ENCODE assay signal across 8 cellular contexts in genomic region chr21:45129231-45129923, GRCh38. TPM values are rescaled to one million over a fixed set of nuclear protein-coding genes. Genes with fewer than 3 reads are reported as not detected.
A peak's percentile ranks its signal among the peaks of the same experiment; 100 is the strongest.
DNase-seq lines count a peak whose midpoint lies in the region; ATAC-seq and TF ChIP-seq lines count a peak whose summit lies in the region.

No MANE protein-coding gene starts in this region.

- H3K36me3 ChIP-seq in HEK293 (ENCODE audit: control insufficient read depth in 2 of 2, insufficient read depth in 1 of 2, low read length in 2 of 2) (no peaks in the 10 kb centered on the region), adrenal gland (replicated peaks in 1 of 2) (no peaks in the 10 kb centered on the region), right atrium auricular region (no peaks in the 10 kb centered on the region)

- H3K4me1 Mint-ChIP-seq in stimulated activated naive B cell treated with anti-CD40 and anti-IgM and Interleukin-4, amounts not matched to agents 10 μg/mL and 1 μg/mL and 100 μg/mL, for 72 hours = peaks cover 66 to 86% of the 10 kb centered on the region in 2 donors
- peaks cover 20% of the 10 kb centered on the region for H3K4me1 Mint-ChIP-seq in activated CD8-positive, alpha-beta memory T cell treated with anti-CD3 and anti-CD28 coated beads, Interleukin-2, amount 10 ng/mL, durations not matched to agents 7 days and 5 days

- no peak overlapping the region for H3K27ac ChIP-seq in HEK293 (ENCODE audit: extremely low read depth, low read depth, low read length)
- peak overlapping the region; percentile 42 to 90 (median 81) for H3K27ac ChIP-seq in adrenal gland
- H3K27ac ChIP-seq in right atrium auricular region = peak overlapping the region; percentile 77 to 78

- WGBS in adrenal gland, 4 donors = 62 to 71% (median 68%) methylated on average over 19 of the region's 19 CpGs

- H3K9me3 Mint-ChIP-seq in stimulated activated naive B cell treated with anti-CD40 and anti-IgM and Interleukin-4, amounts not matched to agents 10 μg/mL and 1 μg/mL and 100 μg/mL, for 72 hours = no peaks in the 10 kb centered on the region
- no peaks in the 10 kb centered on the region for H3K9me3 Mint-ChIP-seq in activated CD8-positive, alpha-beta memory T cell treated with anti-CD3 and anti-CD28 coated beads, Interleukin-2, amount 10 ng/mL, durations not matched to agents 7 days and 5 days (ENCODE audit: low read depth)

- H3K4me3 ChIP-seq in HEK293 (ENCODE audit: low read depth, low read length) (no peak overlapping the region), adrenal gland (no peak overlapping the region), right atrium auricular region (no peak overlapping the region)

- no peaks in the 10 kb centered on the region for H3K27me3 Mint-ChIP-seq in stimulated activated naive B cell treated with anti-CD40 and anti-IgM and Interleukin-4, amounts not matched to agents 10 μg/mL and 1 μg/mL and 100 μg/mL, for 72 hours
- H3K27me3 Mint-ChIP-seq in activated CD8-positive, alpha-beta memory T cell treated with anti-CD3 and anti-CD28 coated beads, Interleukin-2, amount 10 ng/mL, durations not matched to agents 7 days and 5 days = no peaks in the 10 kb centered on the region

- H3K27me3 ChIP-seq in adrenal gland (no peaks in the 10 kb centered on the region), right atrium auricular region (no peaks in the 10 kb centered on the region)

- H3K9me3 ChIP-seq in HEK293 (ENCODE audit: control insufficient read depth, insufficient read depth, low read depth, low read length) = no peaks in the 10 kb centered on the region
- no peaks in the 10 kb centered on the region for H3K9me3 ChIP-seq in adrenal gland (replicated peaks in 1 of 3)
- no peaks in the 10 kb centered on the region for H3K9me3 ChIP-seq in right atrium auricular region

- H3K4me3 Mint-ChIP-seq in stimulated activated naive B cell treated with anti-CD40 and anti-IgM and Interleukin-4, amounts not matched to agents 10 μg/mL and 1 μg/mL and 100 μg/mL, for 72 hours = no peak overlapping the region
- no peak overlapping the region for H3K4me3 Mint-ChIP-seq in activated CD8-positive, alpha-beta memory T cell treated with anti-CD3 and anti-CD28 coated beads, Interleukin-2, amount 10 ng/mL, durations not matched to agents 7 days and 5 days

- DNase-seq in adrenal gland (peak in 1 of 7 donors; percentile 78), right atrium auricular region (ENCODE audit: low spot score) (no peak)
- DNase-seq in stimulated activated naive B cell treated with anti-CD40 and anti-IgM and Interleukin-4, amounts not matched to agents 10 μg/mL and 1 μg/mL and 100 μg/mL, for 72 hours = no peak
- no peak for DNase-seq in activated CD8-positive, alpha-beta memory T cell treated with anti-CD3 and anti-CD28 coated beads, Interleukin-2, amount 10 ng/mL, durations not matched to agents 7 days and 5 days
- DNase-seq in activated T-cell treated with anti-CD3 and anti-CD28 coated beads, Interleukin-2, amount 50 U/mL, for 1 hour = no peak

- no peak for ATAC-seq in stimulated activated naive B cell treated with anti-CD40 and anti-IgM and Interleukin-4, amounts not matched to agents 10 μg/mL and 1 μg/mL and 100 μg/mL, for 72 hours (replicated peaks)
- ATAC-seq in HG03432 (IDR thresholded peaks at IDR 0.05; ENCODE audit: unreplicated experiment) (no peak), GM18861 (IDR thresholded peaks at IDR 0.05; ENCODE audit: unreplicated experiment) (no peak)
- no peak for ATAC-seq in activated CD8-positive, alpha-beta memory T cell treated with anti-CD3 and anti-CD28 coated beads, Interleukin-2, amount 10 ng/mL, durations not matched to agents 7 days and 5 days

- peaks cover 34 to 65% of the 10 kb centered on the region in 2 donors for H3K36me3 Mint-ChIP-seq in stimulated activated naive B cell treated with anti-CD40 and anti-IgM and Interleukin-4, amounts not matched to agents 10 μg/mL and 1 μg/mL and 100 μg/mL, for 72 hours
- H3K36me3 Mint-ChIP-seq in activated CD8-positive, alpha-beta memory T cell treated with anti-CD3 and anti-CD28 coated beads, Interleukin-2, amount 10 ng/mL, durations not matched to agents 7 days and 5 days = no peaks in the 10 kb centered on the region

- intact Hi-C loops in adrenal gland (cut with DNase I) = loop anchor here in 1 of 2 donors (5.0 kb wide), 1 partner anchor 177 kb away; no protein-coding TSS in a partner anchor

- no peak for TF ChIP-seq POLR2A in adrenal gland (IDR thresholded peaks at IDR 0.05)

- H3K4me1 ChIP-seq in HEK293 (ENCODE audit: control insufficient read depth, insufficient read depth, low read length) = peaks cover 11% of the 10 kb centered on the region
- peaks cover 23 to 56% of the 10 kb centered on the region in 2 donors for H3K4me1 ChIP-seq in adrenal gland (replicated peaks in 1 of 2)
- peaks cover 0 to 79% of the 10 kb centered on the region in 2 donors for H3K4me1 ChIP-seq in right atrium auricular region

- POLR2A ChIA-PET in HEK293 (lab: Yijun Ruan, JAX) = interaction anchor here (1.1 kb wide), 1 partner anchor 56 kb away, joined by 5 read pairs; no protein-coding TSS in a partner anchor

- CTCF ChIA-PET in HEK293 (lab: Yijun Ruan, JAX) = interaction anchor here (0.6 to 9.9 kb wide), 35 partner anchors 9 to 1102 kb away, joined by 3 to 187 read pairs (median 5); partner anchors contain the start of gene KRTAP10-5
- CTCF ChIA-PET in activated CD8-positive, alpha-beta memory T cell treated with anti-CD3 and anti-CD28 coated beads, Interleukin-2, amount 10 ng/mL, durations not matched to agents 7 days and 5 days (lab: Charles Lee) = interaction anchor here (0.9 to 10.0 kb wide), 24 partner anchors 10 to 367 kb away, joined by 3 to 210 read pairs (median 8); partner anchors contain the start of genes ADARB1, SLX9 and UBE2G2

- peak overlapping the region; percentile 85 for H3K27ac Mint-ChIP-seq in stimulated activated naive B cell treated with anti-CD40 and anti-IgM and Interleukin-4, amounts not matched to agents 10 μg/mL and 1 μg/mL and 100 μg/mL, for 72 hours
- H3K27ac Mint-ChIP-seq in activated CD8-positive, alpha-beta memory T cell treated with anti-CD3 and anti-CD28 coated beads, Interleukin-2, amount 10 ng/mL, durations not matched to agents 7 days and 5 days = no peak overlapping the region

- TF ChIP-seq CTCF in HEK293 (tag by site-specific recombination; IDR thresholded peaks at IDR 0.05) (no peak), adrenal gland (IDR thresholded peaks at IDR 0.05) (no peak), right atrium auricular region (IDR thresholded peaks at IDR 0.05) (no peak)

TF ChIP-seq in HEK293, 187 proteins besides CTCF, POLR2A, EP300 and RAD21:
- TF ChIP-seq ZNF292 (tag by site-specific recombination; IDR thresholded peaks at IDR 0.05; ENCODE audit: borderline replicate concordance, low read depth) (0 out of 2 replicates have a peak, but pooled peaks have one; percentile 1), KLF1 (tag by site-specific recombination; IDR thresholded peaks at IDR 0.05) (peak; percentile 98), ZNF692 (tag by site-specific recombination; IDR thresholded peaks at IDR 0.05) (no peak), WT1 (tag by site-specific recombination; IDR thresholded peaks at IDR 0.05) (peak; percentile 50; the same call in 1 of the 2 replicates), KLF17 (tag by site-specific recombination; IDR thresholded peaks at IDR 0.05) (peak; percentile 67; the same call in 1 of the 2 replicates), KLF9 (tag by site-specific recombination; IDR thresholded peaks at IDR 0.05; ENCODE audit: low read depth) (peak; percentile 26; the same call in 1 of the 2 replicates), ZNF155 (tag by site-specific recombination; IDR thresholded peaks at IDR 0.05) (no peak), ZNF600 (tag by site-specific recombination; IDR thresholded peaks at IDR 0.05) (0 out of 2 replicates have a peak, but pooled peaks have one; percentile 11)

RNA-seq across cellular contexts. Expression of gene ADARB1, which starts 55.0 kb away (rescaled TPM):
- 10 to 100 TPM; 10.7 to 21.6 (median 18.4) TPM for total RNA-seq in adrenal gland
- 10 to 100 TPM in 2 of 3 donors, 1 to 10 TPM in 1; 7.5 to 16.3 (median 12.4) TPM for polyA plus RNA-seq in adrenal gland
- 10 to 100 TPM in 1 of 2 donors, 1 to 10 TPM in 1; 7.5 to 10.5 TPM for total RNA-seq in right atrium auricular region
- 10 to 100 TPM; 29.4 to 38.3 TPM for total RNA-seq in activated CD8-positive, alpha-beta memory T cell treated with anti-CD3 and anti-CD28 coated beads, Interleukin-2, amount 10 ng/mL, durations not matched to agents 7 days and 5 days
